ENCODE assay signal across 8 cellular contexts in genomic region chr19:49019242-49019932, GRCh38. TPM values are rescaled to one million over a fixed set of nuclear protein-coding genes. Genes with fewer than 3 reads are reported as not detected.
DNase-seq lines count a peak whose midpoint lies in the region; ATAC-seq and TF ChIP-seq lines count a peak whose summit lies in the region.

No MANE protein-coding gene starts in this region.

- H3K27ac ChIP-seq in lung (ENCODE audit: low read depth in 1 of 2, low read length in 1 of 2) = no peak overlapping the region

- H3K4me3 ChIP-seq in NB4 (ENCODE audit: low read depth, low read length) = no peak overlapping the region
- peak overlapping the region; percentile 47 for H3K4me3 ChIP-seq in choroid plexus epithelial cell (ENCODE audit: low read depth, low read length)
- no peak overlapping the region for H3K4me3 ChIP-seq in lung

- ATAC-seq in lung (ENCODE audit: insufficient read depth, low FRiP score) (peak; percentile 37), HG03460 (IDR thresholded peaks at IDR 0.05; ENCODE audit: unreplicated experiment) (no peak)

- DNase-seq in ELF-1 (ENCODE audit: low read depth, low spot score) (peak; percentile 89), NB4 (ENCODE audit: low read depth) (peak; percentile 46), choroid plexus epithelial cell (ENCODE audit: low read depth) (peak; percentile 45), lung (ENCODE audit: low spot score) (peak; percentile 70), superior temporal gyrus (ENCODE audit: extremely low spot score) (no peak)
- DNase-seq in activated CD4-positive, CD25-positive, alpha-beta regulatory T cell treated with anti-CD3 and anti-CD28 coated beads, Interleukin-2, amount 50 U/mL, for 72 hours = peak; percentile 66
- DNase-seq in stimulated activated CD8-positive, alpha-beta memory T cell treated with anti-CD3 and anti-CD28 coated beads, Interleukin-2, amount 100 ng/mL, for 48 hours (ENCODE audit: low read depth in 2 of 2) = peak; percentile 43 to 63

- H3K36me3 ChIP-seq in lung (ENCODE audit: control insufficient read depth in 2 of 2, insufficient read depth in 2 of 2, low read length in 2 of 2) = peaks cover 6 to 19% of the 10 kb centered on the region in 2 donors

- H3K4me1 ChIP-seq in lung (ENCODE audit: control insufficient read depth in 2 of 2, insufficient read depth in 2 of 2, low read length in 2 of 2) = peaks cover 0 to 7% of the 10 kb centered on the region in 2 donors

- H3K9me3 ChIP-seq in lung (ENCODE audit: control insufficient read depth in 2 of 2, insufficient read depth in 1 of 2, low read length in 1 of 2) = no peaks in the 10 kb centered on the region

- H3K27me3 ChIP-seq in lung (ENCODE audit: control insufficient read depth, insufficient read depth) = no peaks in the 10 kb centered on the region

- TF ChIP-seq CTCF in NB4 (IDR thresholded peaks at IDR 0.05; ENCODE audit: low read depth, low read length) = no peak
- no peak for TF ChIP-seq CTCF in choroid plexus epithelial cell (conservative IDR thresholded peaks at IDR 0.05; ENCODE audit: low read depth, low read length)
- TF ChIP-seq CTCF in lung (IDR thresholded peaks at IDR 0.05; ENCODE audit: control extremely low read depth, extremely low read depth) = no peak

- 13 to 18% methylated on average over 40 to 41 of the region's 41 CpGs for WGBS in lung, 2 donors

- no peak for TF ChIP-seq POLR2A in NB4 (IDR thresholded peaks at IDR 0.05; ENCODE audit: extremely low read depth, insufficient read length)

RNA-seq across cellular contexts. Expression of gene LHB, which starts 2.5 kb away (rescaled TPM):
- total RNA-seq in lung = under 1 TPM in 1 of 2 donors, not detected in 1; 0.74 TPM
- polyA plus RNA-seq in lung = under 1 TPM; 0.32 to 0.67 TPM

RNA-seq across cellular contexts. Expression of gene CGB3, which starts 4.7 kb away (rescaled TPM):
- total RNA-seq in lung = not detected
- not detected for polyA plus RNA-seq in lung

RNA-seq across cellular contexts. Expression of gene CGB2, which starts 12.3 kb away (rescaled TPM):
- total RNA-seq in lung = under 1 TPM in 1 of 2 donors, not detected in 1; 0.58 TPM
- polyA plus RNA-seq in lung = not detected

RNA-seq across cellular contexts. Expression of gene CGB1, which starts 17.3 kb away (rescaled TPM):
- total RNA-seq in lung = not detected
- not detected for polyA plus RNA-seq in lung

RNA-seq across cellular contexts. Expression of gene CGB5, which starts 24.3 kb away (rescaled TPM):
- total RNA-seq in lung = not detected
- not detected for polyA plus RNA-seq in lung
